Comparison of ENCODE assay signal across 11 cellular contexts in the genomic region with DNA sequence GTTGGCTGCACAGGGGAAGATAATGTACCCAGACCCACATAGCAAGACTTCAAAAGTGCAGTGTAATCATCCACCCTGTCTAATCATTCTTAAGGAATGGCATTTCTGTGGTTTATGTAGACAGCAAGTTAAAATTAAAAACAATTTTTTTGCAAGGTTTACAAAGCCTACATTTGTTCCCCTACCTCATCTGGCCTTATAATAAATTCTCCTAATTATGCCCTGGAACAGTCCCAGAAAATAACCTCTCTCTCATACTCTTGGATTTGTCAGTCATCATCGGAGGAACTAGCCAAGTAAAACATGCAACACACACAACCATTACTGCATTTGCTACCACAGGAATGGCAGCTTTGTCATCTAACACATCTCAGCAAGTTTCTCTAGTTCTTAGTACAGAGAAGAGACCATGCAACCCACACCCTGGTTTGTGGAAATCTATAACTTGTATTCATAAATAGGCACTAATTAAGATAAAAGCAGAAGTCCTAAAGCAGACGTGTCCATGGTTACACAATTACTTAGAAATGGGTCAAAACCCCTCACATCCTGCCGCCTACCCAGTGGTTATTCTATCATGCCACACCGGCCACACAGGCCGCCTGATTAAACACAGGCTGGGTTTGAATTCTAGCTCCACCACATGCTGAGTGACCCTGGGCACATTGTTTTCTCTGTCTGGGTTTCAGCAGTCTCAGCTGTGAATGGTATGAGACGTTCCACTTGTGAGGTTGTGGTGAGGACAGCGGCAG. TPM values are rescaled to one million over a fixed set of nuclear protein-coding genes. Genes with fewer than 3 reads are reported as not detected.
A peak's percentile ranks its signal among the peaks of the same experiment; 100 is the strongest.
DNase-seq lines count a peak whose midpoint lies in the region; ATAC-seq and TF ChIP-seq lines count a peak whose summit lies in the region.
"Had no signal": no experiment of that assay in that cellular context is flagged by ENCODE, and none has a peak within 500 bp of the region (broad histone marks: within the 10 kb centered on the region; RNA-seq: fewer than 3 reads in every experiment).

No MANE protein-coding gene starts in this region.

- H3K4me3 ChIP-seq in lower lobe of right lung, result no peak overlapping the region

- ATAC-seq in HG02798 (IDR thresholded peaks at IDR 0.05; ENCODE audit: poor library complexity, unreplicated experiment) (peak; percentile 27), SK-N-SH treated with all-trans-retinoic acid at 6 μM for 48 hours (peak; percentile 67), lower lobe of right lung (no peak)
- ATAC-seq: foreskin keratinocyte had no signal

- H3K27me3 ChIP-seq in lower lobe of right lung (ENCODE audit: low read depth), result no peaks in the 10 kb centered on the region
- H3K27me3 ChIP-seq: foreskin keratinocyte had no signal

- intact Hi-C loops in lower lobe of right lung (cut with DNase I), result no loop called here

- H3K27ac ChIP-seq in lower lobe of right lung, result no peak overlapping the region
- H3K27ac ChIP-seq: foreskin keratinocyte had no signal

- H3K4me1 ChIP-seq in lower lobe of right lung, result peaks cover 29% of the 10 kb centered on the region

- H3K36me3 ChIP-seq in lower lobe of right lung, result no peaks in the 10 kb centered on the region

- DNase-seq in Daoy (ENCODE audit: low read depth) (peak; percentile 91), iPS-NIHi11 (ENCODE audit: low spot score) (peak; percentile 26), lower lobe of right lung (no peak)
- no peak for DNase-seq in activated CD4-positive, CD25-positive, alpha-beta regulatory T cell (lab: John Stamatoyannopoulos, UW)
- no peak for DNase-seq in activated effector memory CD4-positive, alpha-beta T cell treated with anti-CD3 and anti-CD28 coated beads, Interleukin-2, amount 50 U/mL, for 16 hours
- DNase-seq in activated CD4-positive, alpha-beta T cell treated with anti-CD3 and anti-CD28 coated beads, Interleukin-2, amount 50 U/mL, for 1 hour, result no peak
- DNase-seq: activated CD4-positive, alpha-beta T cell treated with anti-CD3 and anti-CD28 coated beads for 4 hours; Karpas-422 had no signal

- TF ChIP-seq CTCF in lower lobe of right lung (IDR thresholded peaks at IDR 0.05), result no peak

- no peaks in the 10 kb centered on the region for H3K9me3 ChIP-seq in lower lobe of right lung

TF ChIP-seq in SK-N-SH treated with all-trans-retinoic acid at 6 μM for 48 hours, 23 proteins besides CTCF, POLR2A, EP300 and RAD21:
- TF ChIP-seq ZC3H10 (CRISPR knock-in tag; IDR thresholded peaks at IDR 0.05) (no peak), SNAI2 (CRISPR knock-in tag; IDR thresholded peaks at IDR 0.05) (0 out of 2 replicates have a peak, but pooled peaks have one; percentile 44), ISL1 (CRISPR knock-in tag; IDR thresholded peaks at IDR 0.05) (peak; percentile 86)

RNA-seq across cellular contexts. Expression of a gene that starts 19.0 kb away (rescaled TPM):
- total RNA-seq in Daoy (2014; rRNA removed; shearing (Covaris generic)), result 3.0 and 5.4 TPM in 2 replicates
- 106 TPM for total RNA-seq in lower lobe of right lung

Comparison
In these comparisons a context has a peak if more than half of its experiments do, and no peak if none do; other contexts are left out.
1. DNase-seq: peak in Daoy (single experiment) and iPS-NIHi11 (single experiment); none in activated CD4-positive, CD25-positive, alpha-beta regulatory T cell (0 of 4), activated effector memory CD4-positive, alpha-beta T cell treated with anti-CD3 and anti-CD28 coated beads, Interleukin-2, amount 50 U/mL, for 16 hours (single experiment), lower lobe of right lung (single experiment) and activated CD4-positive, alpha-beta T cell treated with anti-CD3 and anti-CD28 coated beads, Interleukin-2, amount 50 U/mL, for 1 hour (single experiment).
2. ATAC-seq: peak in HG02798 (single experiment) and SK-N-SH treated with all-trans-retinoic acid at 6 μM for 48 hours (single experiment); none in lower lobe of right lung (0 of 2).
3. RNA of a gene that starts 19.0 kb away (total RNA-seq): 106 TPM in lower lobe of right lung (single experiment); 3.0 to 5.4 TPM in Daoy; every median in the first group is over 10 times any median in the second.